In the genomic region with DNA sequence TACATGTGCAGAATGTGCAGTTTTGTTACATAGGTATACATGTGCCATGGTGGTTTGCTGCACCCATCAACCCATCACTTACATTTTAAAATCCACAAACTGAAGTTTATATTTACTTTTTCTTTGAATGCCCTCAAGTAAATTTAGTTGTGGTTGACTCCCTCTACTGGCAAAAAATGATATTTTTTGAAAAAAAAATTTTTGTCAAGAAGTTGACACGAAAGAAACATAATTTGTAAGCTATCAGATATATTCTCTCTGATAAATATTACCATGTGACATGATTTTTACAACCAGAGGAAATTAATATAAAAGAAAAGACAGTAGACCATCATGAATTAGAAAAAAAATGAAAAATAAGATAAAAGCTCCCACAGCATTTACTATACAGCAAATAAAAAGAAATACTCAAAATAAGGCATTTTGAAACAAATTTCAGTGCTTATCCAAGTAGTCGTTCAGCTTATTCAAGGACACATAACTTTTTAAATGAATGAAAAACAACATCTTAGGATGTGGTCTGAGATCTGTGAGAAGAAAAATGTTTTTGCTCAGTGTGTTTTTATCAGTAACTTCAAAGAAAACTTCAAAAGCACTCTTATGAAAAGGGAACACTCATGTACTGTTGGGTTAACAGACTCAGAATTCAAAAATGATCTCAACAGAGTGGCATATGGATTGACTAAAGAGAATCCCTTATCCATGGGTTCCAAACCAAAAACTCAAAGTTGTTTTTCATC, we compare ENCODE assay signal across 8 cellular contexts. TPM values are rescaled to one million over a fixed set of nuclear protein-coding genes. Genes with fewer than 3 reads are reported as not detected.
DNase-seq lines count a peak whose midpoint lies in the region; ATAC-seq and TF ChIP-seq lines count a peak whose summit lies in the region.

No MANE protein-coding gene starts in this region.

- H3K4me3 ChIP-seq in AG09309 (ENCODE audit: control insufficient read depth, low read depth, low read length): no peak overlapping the region
- no peak overlapping the region for H3K4me3 ChIP-seq in OCI-LY1 (ENCODE audit: low read depth, low read length, poor library complexity, severe bottlenecking)
- H3K4me3 ChIP-seq in fibroblast of villous mesenchyme (ENCODE audit: low read depth, low read length): no peak overlapping the region

- no peaks in the 10 kb centered on the region for H3K9me2 ChIP-seq in OCI-LY1 (ENCODE audit: low read depth, low read length)

- TF ChIP-seq CTCF in AG09309 (IDR thresholded peaks at IDR 0.05; ENCODE audit: control insufficient read depth, insufficient read depth, low read depth, low read length, missing control alignments) (peak; percentile 31), OCI-LY1 (IDR thresholded peaks at IDR 0.05; ENCODE audit: low read length) (peak; percentile 31; the same call in 1 of the 2 replicates), fibroblast of villous mesenchyme (IDR thresholded peaks at IDR 0.05; ENCODE audit: insufficient read depth, low read depth, low read length) (peak; percentile 36)

- no peak for ATAC-seq in GM18517 (IDR thresholded peaks at IDR 0.05; ENCODE audit: unreplicated experiment)

- H3K9ac ChIP-seq in OCI-LY1 (ENCODE audit: low read length): no peak overlapping the region

- DNase-seq in AG09309 (ENCODE audit: low read depth) (no peak), ELR (ENCODE audit: low read depth) (peak; percentile 34), fibroblast of villous mesenchyme (ENCODE audit: low read depth) (peak; percentile 7), hypothalamus (lab: John Stamatoyannopoulos, UW) (no peak), amygdala (lab: John Stamatoyannopoulos, UW) (no peak)
- no peak for DNase-seq in activated effector memory CD4-positive, alpha-beta T cell treated with Interleukin-2 at 50 U/mL for 16 hours

- no peak overlapping the region for H3K4me2 ChIP-seq in OCI-LY1 (ENCODE audit: low read length)

- no peaks in the 10 kb centered on the region for H4K20me1 ChIP-seq in OCI-LY1 (ENCODE audit: insufficient read depth, low read length)

- H3K36me3 ChIP-seq in OCI-LY1 (ENCODE audit: insufficient read depth, low read length): no peaks in the 10 kb centered on the region

- H3K27ac ChIP-seq in OCI-LY1 (ENCODE audit: low read depth, low read length, poor library complexity, severe bottlenecking): no peak overlapping the region

- H3K79me2 ChIP-seq in OCI-LY1 (ENCODE audit: insufficient read depth, low read length): no peaks in the 10 kb centered on the region

- H3K27me3 ChIP-seq in OCI-LY1 (ENCODE audit: insufficient read depth, low read length): no peaks in the 10 kb centered on the region

- no peak overlapping the region for H2AFZ ChIP-seq in OCI-LY1 (ENCODE audit: low read length)

- no peaks in the 10 kb centered on the region for H3K4me1 ChIP-seq in OCI-LY1 (ENCODE audit: insufficient read depth, low read length, severe bottlenecking)

- H3K9me3 ChIP-seq in OCI-LY1 (ENCODE audit: low read length): no peaks in the 10 kb centered on the region

- no peaks in the 10 kb centered on the region for H3F3A ChIP-seq in OCI-LY1 (ENCODE audit: insufficient read depth, low read length)

RNA-seq across cellular contexts. Expression of gene GRIP1, which starts 30.0 kb away (rescaled TPM):
- 0.32 and 1.7 TPM in 2 replicates for total RNA-seq in fibroblast of villous mesenchyme

Comparison
In these comparisons a context has a peak if more than half of its experiments do, and no peak if none do; other contexts are left out.
1. DNase-seq: peak in ELR (single experiment) and fibroblast of villous mesenchyme (single experiment); none in AG09309 (single experiment), activated effector memory CD4-positive, alpha-beta T cell treated with Interleukin-2 at 50 U/mL for 16 hours (single experiment), hypothalamus (0 of 51) and amygdala (0 of 56).
2. Peak in every context shown above with its lines, with median percentiles within 50 percentile points of each other: CTCF ChIP-seq.